ENCODE assay signal across 2 cellular contexts in genomic region chr6:31702819-31703716, GRCh38.
TF ChIP-seq lines count a peak whose summit lies in the region.

ABHD16A (minus strand) TSS chr6:31703324; CDS start chr6:31703281, 43 bp downstream.

TF ChIP-seq in A549, 52 proteins besides CTCF, POLR2A, EP300 and RAD21 (continued from another document):
- TF ChIP-seq REST (IDR thresholded peaks at IDR 0.05) = no peak
- peak; percentile 96 for TF ChIP-seq PHF8 (IDR thresholded peaks at IDR 0.05; ENCODE audit: borderline replicate concordance, low read depth)
- TF ChIP-seq ATOH8 (CRISPR knock-in tag; IDR thresholded peaks at IDR 0.05; ENCODE audit: low read depth) = no peak
- TF ChIP-seq POLR2AphosphoS2 (conservative IDR thresholded peaks at IDR 0.05; ENCODE audit: low read length) = no peak
- TF ChIP-seq HMGXB4 (CRISPR knock-in tag; IDR thresholded peaks at IDR 0.05; ENCODE audit: borderline replicate concordance) = no peak
- TF ChIP-seq CBX8 (IDR thresholded peaks at IDR 0.05) = no peak
- TF ChIP-seq JUN (IDR thresholded peaks at IDR 0.05) = peak; percentile 43 to 73; a peak in 3 of 5 replicates
- TF ChIP-seq CEBPB (IDR thresholded peaks at IDR 0.05) = peak; percentile 90 to 99
- TF ChIP-seq JUNB (IDR thresholded peaks at IDR 0.05) = no peak

TF ChIP-seq in WTC11, 78 proteins besides CTCF, POLR2A, EP300 and RAD21 (continued from another document):
- TF ChIP-seq NFATC4 (CRISPR knock-in tag; IDR thresholded peaks at IDR 0.05) (no peak), CREM (CRISPR knock-in tag; IDR thresholded peaks at IDR 0.05) (0 out of 2 replicates have a peak, but pooled peaks have one; percentile 44), GABPB1 (CRISPR knock-in tag; IDR thresholded peaks at IDR 0.05) (peak; percentile 85), NR2C2 (CRISPR knock-in tag; IDR thresholded peaks at IDR 0.05) (no peak), ZNF232 (CRISPR knock-in tag; IDR thresholded peaks at IDR 0.05) (no peak), MXD4 (CRISPR knock-in tag; IDR thresholded peaks at IDR 0.05; ENCODE audit: borderline replicate concordance) (no peak), HMGXB4 (CRISPR knock-in tag; IDR thresholded peaks at IDR 0.05) (no peak), PREB (CRISPR knock-in tag; IDR thresholded peaks at IDR 0.05; ENCODE audit: borderline replicate concordance) (no peak), JAZF1 (CRISPR knock-in tag; IDR thresholded peaks at IDR 0.05) (no peak), FOXJ3 (CRISPR knock-in tag; IDR thresholded peaks at IDR 0.05; ENCODE audit: borderline replicate concordance) (no peak), FOXK1 (CRISPR knock-in tag; IDR thresholded peaks at IDR 0.05) (0 out of 2 replicates have a peak, but pooled peaks have one; percentile 45), USF2 (CRISPR knock-in tag; IDR thresholded peaks at IDR 0.05) (no peak)
